ENCODE assay signal across 16 cellular contexts in genomic region chr22:39450258-39450955, GRCh38.
"Had no signal": no experiment of that assay in that cellular context is flagged by ENCODE, and none has a peak within 500 bp of the region (broad histone marks: within the 10 kb centered on the region; RNA-seq: fewer than 3 reads in every experiment).

No MANE protein-coding gene starts in this region.

- H3K36me3 Mint-ChIP-seq: immature natural killer cell, neural progenitor cell had no signal

- H3K27ac Mint-ChIP-seq: activated naive CD8-positive, alpha-beta T cell treated with anti-CD3 and anti-CD28 coated beads for 36 hours; immature natural killer cell; neural progenitor cell; stimulated activated naive CD8-positive, alpha-beta T cell treated with anti-CD3 and anti-CD28 coated beads, Interleukin-15, Interleukin-2, amounts not matched to agents 100 ng/mL and 50 ng/mL, for 24 hours had no signal

- H2AFZ ChIP-seq: neural progenitor cell had no signal

- H3K4me1 ChIP-seq: pancreas, uterus had no signal

- H3K4me2 ChIP-seq: neural progenitor cell had no signal

- H3K27me3 ChIP-seq: cardiac muscle cell, colonic mucosa, neural progenitor cell, pancreas, uterus had no signal

- H3K27ac ChIP-seq: cardiac muscle cell, colonic mucosa, esophagus squamous epithelium, neural progenitor cell, pancreas, thoracic aorta, uterus had no signal

- H3K4me3 Mint-ChIP-seq: activated naive CD8-positive, alpha-beta T cell treated with anti-CD3 and anti-CD28 coated beads for 36 hours; immature natural killer cell; stimulated activated naive CD8-positive, alpha-beta T cell treated with anti-CD3 and anti-CD28 coated beads, Interleukin-15, Interleukin-2, amounts not matched to agents 100 ng/mL and 50 ng/mL, for 24 hours had no signal

- H3K36me3 ChIP-seq: cardiac muscle cell, colonic mucosa, esophagus squamous epithelium, neural progenitor cell, pancreas, thoracic aorta, uterus had no signal

- DNase-seq: activated CD4-positive, alpha-beta T cell treated with anti-CD3 and anti-CD28 coated beads, Interleukin-2, amount 50 U/mL, for 4 hours; activated gamma-delta T cell; activated naive CD8-positive, alpha-beta T cell treated with anti-CD3 and anti-CD28 coated beads for 36 hours; activated T-cell treated with anti-CD3 and anti-CD28 coated beads, Interleukin-2, amount 50 U/mL, for 48 hours; aorta; colonic mucosa; esophagus squamous epithelium; foreskin fibroblast; immature natural killer cell; pancreas; stimulated activated CD4-positive, alpha-beta T cell treated with anti-CD3 and anti-CD28 coated beads, Interleukin-2, amount 100 ng/mL, for 48 hours; uterus had no signal

- H3K9me3 Mint-ChIP-seq: activated naive CD8-positive, alpha-beta T cell treated with anti-CD3 and anti-CD28 coated beads for 36 hours; immature natural killer cell; neural progenitor cell; stimulated activated naive CD8-positive, alpha-beta T cell treated with anti-CD3 and anti-CD28 coated beads, Interleukin-15, Interleukin-2, amounts not matched to agents 100 ng/mL and 50 ng/mL, for 24 hours had no signal

- H3K4me3 ChIP-seq: cardiac muscle cell, colonic mucosa, esophagus squamous epithelium, neural progenitor cell, pancreas, thoracic aorta, uterus had no signal

- H3K9me3 ChIP-seq: colonic mucosa, esophagus squamous epithelium, pancreas, thoracic aorta, uterus had no signal

- H3K9ac ChIP-seq: neural progenitor cell had no signal
